In the genomic region with DNA sequence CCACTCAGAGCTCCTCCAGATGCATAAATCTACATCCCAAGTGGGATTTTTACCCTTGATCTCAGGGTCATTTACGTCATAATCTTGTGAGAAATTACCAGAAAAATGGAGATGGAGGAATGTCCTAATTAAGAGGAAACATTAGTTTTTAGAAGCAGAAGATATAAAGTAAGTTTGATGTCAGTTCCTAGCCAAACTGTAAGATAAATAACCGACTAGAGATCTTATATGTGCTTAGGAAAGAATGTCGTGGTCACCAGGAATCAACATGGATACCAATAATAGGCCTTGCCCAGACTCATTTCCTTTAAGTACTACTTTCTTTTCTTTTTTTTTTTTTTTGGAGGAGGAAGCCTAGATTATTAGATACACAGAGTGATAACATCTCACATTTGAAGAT, we compare ENCODE assay signal across 17 cellular contexts.
A peak's percentile ranks its signal among the peaks of the same experiment; 100 is the strongest.
DNase-seq lines count a peak whose midpoint lies in the region; ATAC-seq lines count a peak whose summit lies in the region.
"Had no signal": no experiment of that assay in that cellular context is flagged by ENCODE, and none has a peak within 500 bp of the region (broad histone marks: within the 10 kb centered on the region; RNA-seq: fewer than 3 reads in every experiment).

No MANE protein-coding gene starts in this region.

- H3K4me1 Mint-ChIP-seq in stimulated activated effector memory CD8-positive, alpha-beta T cell treated with anti-CD3 and anti-CD28 coated beads, Interleukin-12 subunit alpha, Interleukin-12 subunit beta, amount 100 ng/mL, for 72 hours: peaks cover 36% of the 10 kb centered on the region

- H3K27ac Mint-ChIP-seq in stimulated activated effector memory CD8-positive, alpha-beta T cell treated with anti-CD3 and anti-CD28 coated beads, Interleukin-12 subunit alpha, Interleukin-12 subunit beta, amount 100 ng/mL, for 72 hours: peak overlapping the region; percentile 6
- H3K27ac Mint-ChIP-seq: H9 had no signal

- no peaks in the 10 kb centered on the region for H3K9me3 Mint-ChIP-seq in stimulated activated effector memory CD8-positive, alpha-beta T cell treated with anti-CD3 and anti-CD28 coated beads, Interleukin-12 subunit alpha, Interleukin-12 subunit beta, amount 100 ng/mL, for 72 hours

- H3K36me3 ChIP-seq in adipocyte (ENCODE audit: control insufficient read depth, insufficient read depth, low read length, severe bottlenecking): peaks cover 66% of the 10 kb centered on the region

- no peak overlapping the region for H3K9ac ChIP-seq in adipocyte (ENCODE audit: low read length)
- H3K9ac ChIP-seq: BLaER1 had no signal

- no peak overlapping the region for H3K4me3 ChIP-seq in adipocyte (ENCODE audit: low read length)
- H3K4me3 ChIP-seq: BLaER1, SK-N-MC had no signal

- no peak for ATAC-seq in stimulated activated effector memory CD8-positive, alpha-beta T cell treated with anti-CD3 and anti-CD28 coated beads, Interleukin-12 subunit alpha, Interleukin-12 subunit beta, amount 100 ng/mL, for 72 hours
- ATAC-seq in sciatic nerve: no peak
- ATAC-seq: PC-3 had no signal

- H3K27me3 ChIP-seq in adipocyte (replicated peaks; ENCODE audit: control insufficient read depth, insufficient read depth, low read length): no peaks in the 10 kb centered on the region
- H3K27me3 ChIP-seq: BLaER1 had no signal

- no peaks in the 10 kb centered on the region for H3K4me1 ChIP-seq in adipocyte (ENCODE audit: control insufficient read depth, insufficient read depth, low read length)
- H3K4me1 ChIP-seq: BLaER1 had no signal

- intact Hi-C loops in sciatic nerve (cut with DNase I): loop anchor here (10.0 kb wide), 2 partner anchors 187 to 257 kb away; a partner anchor contains a TSS

- H3K4me3 Mint-ChIP-seq in stimulated activated effector memory CD8-positive, alpha-beta T cell treated with anti-CD3 and anti-CD28 coated beads, Interleukin-12 subunit alpha, Interleukin-12 subunit beta, amount 100 ng/mL, for 72 hours: no peak overlapping the region
- H3K4me3 Mint-ChIP-seq: H9 had no signal

- no peaks in the 10 kb centered on the region for H3K9me3 ChIP-seq in adipocyte (ENCODE audit: control insufficient read depth, low read length)

- peak; percentile 86 for DNase-seq in EH (ENCODE audit: low read depth)
- peak; percentile 12 for DNase-seq in adipocyte (ENCODE audit: low read depth)
- peak; percentile 11 for DNase-seq in hepatic stellate cell (ENCODE audit: low spot score)
- DNase-seq in stimulated activated effector memory CD8-positive, alpha-beta T cell treated with anti-CD3 and anti-CD28 coated beads, Interleukin-12 subunit alpha, Interleukin-12 subunit beta, amount 100 ng/mL, for 72 hours (ENCODE audit: low spot score in 2 of 2): no peak
- no peak for DNase-seq in HK-2 (ENCODE audit: unreplicated experiment)
- DNase-seq in NCI-H2029 (lab: John Stamatoyannopoulos, UW): no peak
- no peak for DNase-seq in sciatic nerve (ENCODE audit: low spot score)
- DNase-seq: COR-L47, DMS153, H9, MV-4-11, NCI-H1436, NCI-H2081 treated with DMSO at 0.1 percent for 48 hours, NCI-H526, PC-3 had no signal

- H3K36me3 Mint-ChIP-seq in stimulated activated effector memory CD8-positive, alpha-beta T cell treated with anti-CD3 and anti-CD28 coated beads, Interleukin-12 subunit alpha, Interleukin-12 subunit beta, amount 100 ng/mL, for 72 hours: peaks cover 47% of the 10 kb centered on the region

Comparison
In these comparisons a context has a peak if more than half of its experiments do, and no peak if none do; other contexts are left out.
1. DNase-seq: peak in EH (single experiment), adipocyte (single experiment) and hepatic stellate cell (single experiment); none in stimulated activated effector memory CD8-positive, alpha-beta T cell treated with anti-CD3 and anti-CD28 coated beads, Interleukin-12 subunit alpha, Interleukin-12 subunit beta, amount 100 ng/mL, for 72 hours (0 of 2), HK-2 (single experiment), NCI-H2029 (single experiment) and sciatic nerve (single experiment).